8 cellular contexts compared by ENCODE assay signal in genomic region chr17:80259642-80260535, GRCh38. TPM values are rescaled to one million over a fixed set of nuclear protein-coding genes. Genes with fewer than 3 reads are reported as not detected.
DNase-seq lines count a peak whose midpoint lies in the region; ATAC-seq, FAIRE-seq and TF ChIP-seq lines count a peak whose summit lies in the region.

No MANE protein-coding gene starts in this region.

- peak overlapping the region; percentile 93 for H3K27ac ChIP-seq in WERI-Rb-1

- H3K9me3 ChIP-seq in WERI-Rb-1 (ENCODE audit: severe bottlenecking) = no peaks in the 10 kb centered on the region

- ATAC-seq in GM19023 (IDR thresholded peaks at IDR 0.05; ENCODE audit: unreplicated experiment) = peak; percentile 36

- DNase-seq in AG09309 (ENCODE audit: low read depth) (no peak), WERI-Rb-1 (peak; percentile 87), bronchial epithelial cell (ENCODE audit: low read depth) (no peak), islet precursor cell (peak; percentile 94), GDM1 (lab: John Stamatoyannopoulos, UW) (no peak)
- peak; percentile 55 to 62 for DNase-seq in stimulated activated CD4-positive, alpha-beta T cell treated with anti-CD3 and anti-CD28 coated beads, Interleukin-12 subunit alpha, Interleukin-12 subunit beta, amount 100 ng/mL, for 24 hours (ENCODE audit: low read depth in 2 of 2)

- H3K4me3 ChIP-seq in AG09309 (ENCODE audit: control insufficient read depth, low read depth, low read length) (peak overlapping the region; percentile 51), WERI-Rb-1 (ENCODE audit: low read depth, low read length) (peak overlapping the region; percentile 41), bronchial epithelial cell (ENCODE audit: low read depth, low read length) (peak overlapping the region; percentile 36)

- no peak for FAIRE-seq in bronchial epithelial cell (lab: Jason Lieb, UNC)

- TF ChIP-seq CTCF in AG09309 (IDR thresholded peaks at IDR 0.05; ENCODE audit: control insufficient read depth, insufficient read depth, low read depth, low read length, missing control alignments) (no peak), LNCAP (IDR thresholded peaks at IDR 0.05) (0 out of 2 replicates have a peak, but pooled peaks have one; percentile 9), WERI-Rb-1 (IDR thresholded peaks at IDR 0.05; ENCODE audit: low read depth, low read length) (no peak), bronchial epithelial cell (IDR thresholded peaks at IDR 0.05; ENCODE audit: insufficient read depth, low read length, severe bottlenecking) (no peak)

- H3K27me3 ChIP-seq in WERI-Rb-1 (ENCODE audit: insufficient read depth, low read depth, severe bottlenecking) = no peaks in the 10 kb centered on the region
- no peaks in the 10 kb centered on the region for H3K27me3 ChIP-seq in bronchial epithelial cell (ENCODE audit: control insufficient read depth, insufficient read depth, low read length)

- H3K36me3 ChIP-seq in WERI-Rb-1 (peaks cover 11% of the 10 kb centered on the region; the same call in 1 of the 2 replicates), bronchial epithelial cell (ENCODE audit: control insufficient read depth, insufficient read depth, low read length) (peaks cover 4% of the 10 kb centered on the region)

RNA-seq across cellular contexts. Expression of gene RNF213, which starts 0.8 kb away (rescaled TPM):
- 41.3 and 46.2 TPM in 2 replicates for total RNA-seq in bronchial epithelial cell

RNA-seq across cellular contexts. Expression of gene SLC26A11, which starts 39.7 kb away (rescaled TPM):
- 1.3 and 2.6 TPM in 2 replicates for total RNA-seq in bronchial epithelial cell

RNA-seq across cellular contexts. Expression of gene SGSH, which starts 39.8 kb away (rescaled TPM):
- total RNA-seq in bronchial epithelial cell = 6.1 and 9.6 TPM in 2 replicates

Comparison
In these comparisons a context has a peak if more than half of its experiments do, and no peak if none do; other contexts are left out.
1. DNase-seq: peak in WERI-Rb-1 (single experiment), islet precursor cell (single experiment) and stimulated activated CD4-positive, alpha-beta T cell treated with anti-CD3 and anti-CD28 coated beads, Interleukin-12 subunit alpha, Interleukin-12 subunit beta, amount 100 ng/mL, for 24 hours (2 of 2); none in AG09309 (single experiment), bronchial epithelial cell (single experiment) and GDM1 (single experiment).
2. Peak in every context shown above with its lines, with median percentiles within 50 percentile points of each other: H3K4me3 ChIP-seq.